ENCODE assay signal across 15 cellular contexts in the genomic region with DNA sequence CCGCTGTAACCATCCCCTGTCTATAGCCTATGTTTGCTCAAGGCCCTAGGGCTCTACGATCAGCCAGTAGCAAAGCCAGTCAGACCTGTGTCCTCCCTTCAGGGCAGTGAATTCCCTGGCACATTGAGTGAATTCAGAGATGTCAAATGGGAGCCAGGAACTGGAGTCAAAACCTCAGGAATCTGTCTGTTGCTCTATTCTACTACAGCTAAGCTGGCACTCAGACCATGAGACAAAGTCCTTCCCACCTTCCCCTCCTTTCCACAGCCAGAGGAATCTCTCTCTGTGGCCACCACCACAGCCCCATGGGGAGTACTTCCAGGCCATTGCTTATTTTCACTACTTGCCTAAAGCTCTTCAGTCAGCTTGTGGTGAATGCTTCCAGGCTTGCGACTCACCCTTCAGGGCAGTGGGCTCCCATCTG.
DNase-seq lines count a peak whose midpoint lies in the region; ATAC-seq, FAIRE-seq and TF ChIP-seq lines count a peak whose summit lies in the region.
"Had no signal": no experiment of that assay in that cellular context is flagged by ENCODE, and none has a peak within 500 bp of the region (broad histone marks: within the 10 kb centered on the region; RNA-seq: fewer than 3 reads in every experiment).

No MANE protein-coding gene starts in this region.

- 70 to 73% methylated on average over 2 to 3 of the region's 3 CpGs for WGBS in mesodermal cell (ENCODE audit: insufficient coverage in 2 of 2), 2 experiments

- no peaks in the 10 kb centered on the region for H3K36me3 Mint-ChIP-seq in Caco-2 (ENCODE audit: insufficient read depth, unreplicated experiment)
- no peaks in the 10 kb centered on the region for H3K36me3 Mint-ChIP-seq in dendritic cell treated with granulocyte-macrophage colony-stimulating factor and Interleukin-4, amounts not matched to agents 40 ng/mL and 50 ng/mL, for 4 days (ENCODE audit: low read depth)
- peaks cover 19% of the 10 kb centered on the region for H3K36me3 Mint-ChIP-seq in nephron progenitor cell (ENCODE audit: low read depth)
- H3K36me3 Mint-ChIP-seq: IgD-negative memory B cell had no signal

- peaks cover 27% of the 10 kb centered on the region for H3K9me3 Mint-ChIP-seq in Caco-2 (ENCODE audit: unreplicated experiment)
- H3K9me3 Mint-ChIP-seq in dendritic cell treated with granulocyte-macrophage colony-stimulating factor and Interleukin-4, amounts not matched to agents 40 ng/mL and 50 ng/mL, for 4 days = peaks cover 10% of the 10 kb centered on the region
- peaks cover 15% of the 10 kb centered on the region for H3K9me3 Mint-ChIP-seq in nephron progenitor cell

- no peak for FAIRE-seq in urothelium cell line (lab: Jason Lieb, UNC)

- H3K27ac ChIP-seq in mesodermal cell (ENCODE audit: low read depth, low read length, severe bottlenecking) = peak overlapping the region; percentile 32

- H3K4me1 ChIP-seq in Caco-2 = no peaks in the 10 kb centered on the region
- H3K4me1 ChIP-seq in mesodermal cell (ENCODE audit: control insufficient read depth, insufficient read depth, low read length, poor library complexity, severe bottlenecking) = peaks cover 20% of the 10 kb centered on the region

- H3K9me3 ChIP-seq in Caco-2 = no peaks in the 10 kb centered on the region
- no peaks in the 10 kb centered on the region for H3K9me3 ChIP-seq in mesodermal cell (ENCODE audit: control insufficient read depth, low read length)

- peak in 1 of 2 experiments; percentile 27 for DNase-seq in Caco-2
- DNase-seq in LHCN-M2 (ENCODE audit: low read depth) = peak; percentile 89
- no peak for DNase-seq in urothelium cell line (ENCODE audit: low spot score)
- DNase-seq in nephron progenitor cell = no peak
- DNase-seq in activated T-cell treated with anti-CD3 and anti-CD28 coated beads, Interleukin-2, amount 50 U/mL, for 1 hour = no peak
- DNase-seq: activated CD4-positive, alpha-beta T cell treated with anti-CD3 and anti-CD28 coated beads, Interleukin-2, amount 50 U/mL, for 48 hours; C1 segment of cervical spinal cord; effector CD8-positive, alpha-beta T cell; left cardiac atrium; NCI-H1105 had no signal

- CTCF ChIA-PET in Caco-2 (lab: Charles Lee) = no interaction called here

- H3K4me1 Mint-ChIP-seq in Caco-2 (ENCODE audit: low read depth, unreplicated experiment) (no peaks in the 10 kb centered on the region), nephron progenitor cell (peaks cover 5% of the 10 kb centered on the region)
- H3K4me1 Mint-ChIP-seq in dendritic cell treated with granulocyte-macrophage colony-stimulating factor and Interleukin-4, amounts not matched to agents 40 ng/mL and 50 ng/mL, for 4 days (ENCODE audit: low read depth) = peaks cover 10% of the 10 kb centered on the region
- H3K4me1 Mint-ChIP-seq: IgD-negative memory B cell had no signal

- H3K27me3 Mint-ChIP-seq in Caco-2 (ENCODE audit: insufficient read depth, unreplicated experiment) = no peaks in the 10 kb centered on the region
- H3K27me3 Mint-ChIP-seq in dendritic cell treated with granulocyte-macrophage colony-stimulating factor and Interleukin-4, amounts not matched to agents 40 ng/mL and 50 ng/mL, for 4 days = peaks cover 8% of the 10 kb centered on the region
- H3K27me3 Mint-ChIP-seq in nephron progenitor cell (ENCODE audit: low read depth, poor library complexity) = no peaks in the 10 kb centered on the region
- H3K27me3 Mint-ChIP-seq: IgD-negative memory B cell had no signal

- H3K36me3 ChIP-seq in Caco-2 (ENCODE audit: control insufficient read depth, insufficient read depth, low read length) = no peaks in the 10 kb centered on the region
- no peaks in the 10 kb centered on the region for H3K36me3 ChIP-seq in mesodermal cell (ENCODE audit: control insufficient read depth, insufficient read depth, low read length)

- POLR2A ChIA-PET in Caco-2 (lab: Charles Lee) = no interaction called here

- H3K4me3 Mint-ChIP-seq in Caco-2 (ENCODE audit: unreplicated experiment) (no peak overlapping the region), nephron progenitor cell (no peak overlapping the region)
- H3K4me3 Mint-ChIP-seq in dendritic cell treated with granulocyte-macrophage colony-stimulating factor and Interleukin-4, amounts not matched to agents 40 ng/mL and 50 ng/mL, for 4 days = no peak overlapping the region
- H3K4me3 Mint-ChIP-seq: brain, IgD-negative memory B cell had no signal

- TF ChIP-seq CTCF in Caco-2 (IDR thresholded peaks at IDR 0.05; ENCODE audit: insufficient read depth in 1 of 2, low read depth in 1 of 2, low read length in 1 of 2, severe bottlenecking in 1 of 2, unreplicated experiment in 1 of 2) (no peak), nephron progenitor cell (IDR thresholded peaks at IDR 0.05) (no peak)

- H3K27ac Mint-ChIP-seq in Caco-2 (ENCODE audit: unreplicated experiment) (peak overlapping the region; percentile 53), nephron progenitor cell (no peak overlapping the region)
- H3K27ac Mint-ChIP-seq in dendritic cell treated with granulocyte-macrophage colony-stimulating factor and Interleukin-4, amounts not matched to agents 40 ng/mL and 50 ng/mL, for 4 days = peak overlapping the region; percentile 21
- H3K27ac Mint-ChIP-seq: brain, IgD-negative memory B cell had no signal

- no peak for ATAC-seq in GM21786 (IDR thresholded peaks at IDR 0.05; ENCODE audit: unreplicated experiment)
- ATAC-seq: left cardiac atrium had no signal

- no TSS peak for BruUV-seq in Caco-2 (replicated peaks; lab: Mats Ljungman, UMichigan)

- no peak overlapping the region for H3K4me3 ChIP-seq in Caco-2 (ENCODE audit: low read depth, low read length)
- H3K4me3 ChIP-seq in mesodermal cell (ENCODE audit: extremely low read depth, insufficient read depth, low read length, poor library complexity, severe bottlenecking) = no peak overlapping the region

- intact Hi-C loops in Caco-2 (cut with micrococcal nuclease; ENCODE audit: unreplicated experiment) = no loop called here
- intact Hi-C loops in dendritic cell treated with granulocyte-macrophage colony-stimulating factor and Interleukin-4, amounts not matched to agents 40 ng/mL and 50 ng/mL, for 4 days (cut with micrococcal nuclease) = no loop called here

- no peaks in the 10 kb centered on the region for H3K27me3 ChIP-seq in Caco-2 (replicated peaks; ENCODE audit: control insufficient read depth, insufficient read depth, low read length)
